ENCODE assay signal across 22 cellular contexts in genomic region chr2:167946367-167946955, GRCh38.
DNase-seq lines count a peak whose midpoint lies in the region; ATAC-seq, FAIRE-seq and TF ChIP-seq lines count a peak whose summit lies in the region.
"Had no signal": no experiment of that assay in that cellular context is flagged by ENCODE, and none has a peak within 500 bp of the region (broad histone marks: within the 10 kb centered on the region; RNA-seq: fewer than 3 reads in every experiment).

No MANE protein-coding gene starts in this region.

- no peak for TF ChIP-seq CTCF in K562 (IDR thresholded peaks at IDR 0.05 in 2 of 3, conservative IDR thresholded peaks at IDR 0.05 in 1 of 3; ENCODE audit: insufficient read depth in 2 of 3, low read depth in 1 of 3, low read length in 3 of 3)

- H3K9me1 ChIP-seq in K562 (ENCODE audit: control insufficient read depth, insufficient read depth, low read length) = no peaks in the 10 kb centered on the region

- BruUV-seq in K562 (replicated peaks; lab: Mats Ljungman, UMichigan) = no TSS peak

- peak overlapping the region; percentile 80 for H3K4me2 ChIP-seq in K562 (ENCODE audit: insufficient read depth, low read length)

- CTCF ChIA-PET in K562 (lab: Yijun Ruan, JAX; ENCODE audit: low intra/inter-chr PET ratio) = no interaction called here

- H3K36me3 ChIP-seq in K562 (ENCODE audit: control insufficient read depth, insufficient read depth, low read length) = no peaks in the 10 kb centered on the region
- H3K36me3 ChIP-seq: ascending aorta, upper lobe of left lung had no signal

- in situ Hi-C loops in K562 (cut with MboI) = loop anchor here (25.0 kb wide), 1 partner anchor 966 kb away; the partner anchor contains the start of gene G6PC2

- peak overlapping the region; percentile 96 for H2AFZ ChIP-seq in K562 (ENCODE audit: low read depth, low read length)

- H4K20me1 ChIP-seq in K562 (replicated peaks; ENCODE audit: control insufficient read depth, insufficient read depth, low read length) = no peaks in the 10 kb centered on the region

- no peaks in the 10 kb centered on the region for H3K27me3 ChIP-seq in K562 (ENCODE audit: control insufficient read depth in 2 of 2, insufficient read depth in 2 of 2, low read length in 2 of 2)
- H3K27me3 ChIP-seq: ascending aorta, dorsolateral prefrontal cortex, upper lobe of left lung had no signal

- H3K4me1 ChIP-seq in K562 (replicated peaks in 1 of 2; ENCODE audit: control insufficient read depth in 2 of 2, insufficient read depth in 2 of 2, low read length in 2 of 2) = peaks cover 3 to 46% of the 10 kb centered on the region in 2 experiments; a peak in 3 of 5 replicates
- H3K4me1 ChIP-seq: ascending aorta, upper lobe of left lung had no signal

- H3K27ac ChIP-seq in K562 (ENCODE audit: extremely low read depth, low read depth, low read length) = peak overlapping the region; percentile 86
- H3K27ac ChIP-seq: ascending aorta, dorsolateral prefrontal cortex, upper lobe of left lung had no signal

- TF ChIP-seq RAD21 in K562 (CRISPR knock-in tag; conservative IDR thresholded peaks at IDR 0.05 in 1 of 2, IDR thresholded peaks at IDR 0.05 in 1 of 2) = no peak

- POLR2A ChIA-PET in K562 (lab: Yijun Ruan, JAX) = interaction anchor here (1.1 to 4.9 kb wide), 3 partner anchors 7 to 12 kb away, joined by 3 to 52 read pairs (median 6); no protein-coding TSS in a partner anchor

- ATAC-seq in K562 (peak; percentile 6), GM19023 (IDR thresholded peaks at IDR 0.05; ENCODE audit: unreplicated experiment) (no peak), GM21447 (IDR thresholded peaks at IDR 0.05; ENCODE audit: unreplicated experiment) (no peak), HG03135 (IDR thresholded peaks at IDR 0.05; ENCODE audit: unreplicated experiment) (no peak)
- no peak for ATAC-seq in activated CD4-positive, CD25-positive, alpha-beta regulatory T cell treated with anti-CD3 and anti-CD28 coated beads, Interleukin-2, amount 50 U/mL, for 24 hours
- ATAC-seq: Right ventricle myocardium inferior had no signal

- H3K79me2 ChIP-seq in K562 (ENCODE audit: control insufficient read depth, insufficient read depth, low read length) = peaks cover 14% of the 10 kb centered on the region

- H3K4me3 ChIP-seq in K562 = no peak overlapping the region
- H3K4me3 ChIP-seq: ascending aorta, dorsolateral prefrontal cortex, lung, upper lobe of left lung had no signal

- peak overlapping the region; percentile 49 to 63; a peak in 3 of 4 replicates for H3K9ac ChIP-seq in K562 (ENCODE audit: insufficient read depth in 1 of 2, low read depth in 2 of 2, low read length in 2 of 2)

- WGBS in K562 (ENCODE audit: insufficient coverage, low coverage, missing lambda C conversion rate) = 49% methylated on average over 4 of the region's 4 CpGs

- no peak for TF ChIP-seq EP300 in K562 (IDR thresholded peaks at IDR 0.05; ENCODE audit: low read length)

- DNase-seq in NCI-H146 treated with DMSO at 0.1 percent for 48 hours (lab: John Stamatoyannopoulos, UW; ENCODE audit: unreplicated experiment) (peak; percentile 45), K562 (ENCODE audit: extremely low read depth in 1 of 4, low spot score in 3 of 4) (no peak), islet precursor cell (peak; percentile 59), retina (peak; percentile 77)
- DNase-seq: activated CD4-positive, alpha-beta memory T cell treated with anti-CD3 and anti-CD28 coated beads for 36 hours; activated CD4-positive, CD25-positive, alpha-beta regulatory T cell; dorsolateral prefrontal cortex; head of caudate nucleus; immature natural killer cell; Karpas-422; NCI-H187; NCI-H2227 treated with DMSO at 0.1 percent for 48 hours; stimulated activated CD4-positive, alpha-beta T cell treated with anti-CD3 and anti-CD28 coated beads, Interleukin-1b, Interleukin-23, amount 100 ng/mL, for 48 hours; upper lobe of left lung had no signal

- no peak for FAIRE-seq in K562 (lab: Jason Lieb, UNC)
- FAIRE-seq: HTR-8/SVneo had no signal

- intact Hi-C loops in K562 (cut with micrococcal nuclease) = loop anchor here (10.0 kb wide), 2 partner anchors 858 to 1572 kb away; partner anchors contain the start of genes NOSTRIN and SCN9A

- no peak for TF ChIP-seq POLR2A in K562 (conservative IDR thresholded peaks at IDR 0.05)

- no peaks in the 10 kb centered on the region for H3K9me3 ChIP-seq in K562 (replicated peaks; ENCODE audit: control insufficient read depth, insufficient read depth, low read depth, low read length)
- H3K9me3 ChIP-seq: ascending aorta, upper lobe of left lung had no signal

TF ChIP-seq in K562, 482 proteins besides CTCF, POLR2A, EP300 and RAD21 (continues in another document):
- TF ChIP-seq, protein P1, sequence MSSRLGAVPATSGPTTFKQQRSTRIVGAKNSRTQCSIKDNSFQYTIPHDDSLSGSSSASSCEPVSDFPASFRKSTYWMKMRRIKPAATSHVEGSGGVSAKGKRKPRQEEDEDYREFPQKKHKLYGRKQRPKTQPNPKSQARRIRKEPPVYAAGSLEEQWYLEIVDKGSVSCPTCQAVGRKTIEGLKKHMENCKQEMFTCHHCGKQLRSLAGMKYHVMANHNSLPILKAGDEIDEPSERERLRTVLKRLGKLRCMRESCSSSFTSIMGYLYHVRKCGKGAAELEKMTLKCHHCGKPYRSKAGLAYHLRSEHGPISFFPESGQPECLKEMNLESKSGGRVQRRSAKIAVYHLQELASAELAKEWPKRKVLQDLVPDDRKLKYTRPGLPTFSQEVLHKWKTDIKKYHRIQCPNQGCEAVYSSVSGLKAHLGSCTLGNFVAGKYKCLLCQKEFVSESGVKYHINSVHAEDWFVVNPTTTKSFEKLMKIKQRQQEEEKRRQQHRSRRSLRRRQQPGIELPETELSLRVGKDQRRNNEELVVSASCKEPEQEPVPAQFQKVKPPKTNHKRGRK (tag; IDR thresholded peaks at IDR 0.05) = no peak
- no peak for TF ChIP-seq NFE2 (IDR thresholded peaks at IDR 0.05; ENCODE audit: low read depth)
- no peak for TF ChIP-seq ZNF592 (IDR thresholded peaks at IDR 0.05)
- no peak for TF ChIP-seq FOXK1 (CRISPR knock-in tag; IDR thresholded peaks at IDR 0.05; ENCODE audit: borderline replicate concordance)
- no peak for TF ChIP-seq ZC3H8 (IDR thresholded peaks at IDR 0.05)
- no peak for TF ChIP-seq HINFP (tag; conservative IDR thresholded peaks at IDR 0.05; ENCODE audit: low read depth)
- TF ChIP-seq MEF2A (IDR thresholded peaks at IDR 0.05; ENCODE audit: control insufficient read depth, low read depth, low read length) = no peak
- 0 out of 2 replicates have a peak, but pooled peaks have one; percentile 8 for TF ChIP-seq ZNF584 (CRISPR knock-in tag; IDR thresholded peaks at IDR 0.05; ENCODE audit: low read depth)
- TF ChIP-seq, protein P2, sequence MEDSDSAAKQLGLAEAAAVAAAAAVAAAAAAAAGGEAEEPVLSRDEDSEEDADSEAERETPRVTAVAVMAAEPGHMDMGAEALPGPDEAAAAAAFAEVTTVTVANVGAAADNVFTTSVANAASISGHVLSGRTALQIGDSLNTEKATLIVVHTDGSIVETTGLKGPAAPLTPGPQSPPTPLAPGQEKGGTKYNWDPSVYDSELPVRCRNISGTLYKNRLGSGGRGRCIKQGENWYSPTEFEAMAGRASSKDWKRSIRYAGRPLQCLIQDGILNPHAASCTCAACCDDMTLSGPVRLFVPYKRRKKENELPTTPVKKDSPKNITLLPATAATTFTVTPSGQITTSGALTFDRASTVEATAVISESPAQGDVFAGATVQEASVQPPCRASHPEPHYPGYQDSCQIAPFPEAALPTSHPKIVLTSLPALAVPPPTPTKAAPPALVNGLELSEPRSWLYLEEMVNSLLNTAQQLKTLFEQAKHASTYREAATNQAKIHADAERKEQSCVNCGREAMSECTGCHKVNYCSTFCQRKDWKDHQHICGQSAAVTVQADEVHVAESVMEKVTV (CRISPR knock-in tag; IDR thresholded peaks at IDR 0.05) = peak; percentile 36; the same call in 1 of the 2 replicates
- no peak for TF ChIP-seq TAL1 (IDR thresholded peaks at IDR 0.05)
- no peak for TF ChIP-seq ZNF57 (CRISPR knock-in tag; IDR thresholded peaks at IDR 0.05)

Comparison
In these comparisons a context has a peak if more than half of its experiments do, and no peak if none do; other contexts are left out.
1. DNase-seq: peak in NCI-H146 treated with DMSO at 0.1 percent for 48 hours (single experiment), islet precursor cell (single experiment) and retina (single experiment); none in K562 (0 of 4).